ENCODE assay signal across 20 cellular contexts in genomic region chr10:16948335-16948734, GRCh38.
DNase-seq lines count a peak whose midpoint lies in the region; ATAC-seq and TF ChIP-seq lines count a peak whose summit lies in the region.
"Had no signal": no experiment of that assay in that cellular context is flagged by ENCODE, and none has a peak within 500 bp of the region (broad histone marks: within the 10 kb centered on the region; RNA-seq: fewer than 3 reads in every experiment).

No MANE protein-coding gene starts in this region.

- H3K36me3 ChIP-seq in IMR-90 (ENCODE audit: control insufficient read depth, insufficient read depth, low read length) (no peaks in the 10 kb centered on the region), mesendoderm (ENCODE audit: control insufficient read depth, insufficient read depth, low read length) (no peaks in the 10 kb centered on the region), spleen (no peaks in the 10 kb centered on the region)
- H3K36me3 ChIP-seq: HAP-1, suprapubic skin had no signal

- no peak for TF ChIP-seq RAD21 in IMR-90 (IDR thresholded peaks at IDR 0.05; ENCODE audit: low read length)

- H2BK120ac ChIP-seq in IMR-90 (ENCODE audit: low read depth, low read length), result no peak overlapping the region
- no peak overlapping the region for H2BK120ac ChIP-seq in mesendoderm (ENCODE audit: low read depth, low read length)

- H3K79me1 ChIP-seq in IMR-90 (ENCODE audit: low read depth in 1 of 2, low read length in 2 of 2) (no peaks in the 10 kb centered on the region), mesendoderm (ENCODE audit: low read length) (no peaks in the 10 kb centered on the region)

- H3K4ac ChIP-seq in IMR-90 (ENCODE audit: low read depth, low read length), result no peak overlapping the region
- H3K4ac ChIP-seq in mesendoderm (ENCODE audit: low read depth, low read length), result no peak overlapping the region

- no peak overlapping the region for H2BK20ac ChIP-seq in IMR-90 (ENCODE audit: low read depth, low read length)

- no peaks in the 10 kb centered on the region for H3K79me2 ChIP-seq in mesendoderm (ENCODE audit: control insufficient read depth, insufficient read depth, low read length)
- H3K79me2 ChIP-seq: hepatocyte had no signal

- in situ Hi-C loops in IMR-90 (cut with MboI; ENCODE audit: low sequenced_read_pairs), result no loop called here

- H4K8ac ChIP-seq in IMR-90 (ENCODE audit: low read depth in 2 of 2, low read length in 2 of 2) (no peak overlapping the region), mesendoderm (ENCODE audit: low read depth, low read length) (no peak overlapping the region)

- H3K9me3 ChIP-seq in IMR-90 (ENCODE audit: control insufficient read depth, insufficient read depth, low read length), result no peaks in the 10 kb centered on the region
- no peaks in the 10 kb centered on the region for H3K9me3 ChIP-seq in spleen
- H3K9me3 ChIP-seq: HAP-1, suprapubic skin had no signal

- TF ChIP-seq CTCF in IMR-90 (conservative IDR thresholded peaks at IDR 0.05; ENCODE audit: low read depth, low read length) (no peak), spleen (IDR thresholded peaks at IDR 0.05 in 8 of 11, conservative IDR thresholded peaks at IDR 0.05 in 3 of 11) (no peak)

- H3K18ac ChIP-seq in IMR-90 (ENCODE audit: low read depth, low read length) (no peak overlapping the region), mesendoderm (ENCODE audit: low read length) (no peak overlapping the region)

- 100% methylated on average over 6 of the region's 12 CpGs; no CpG with 5 or more reads in 1 of the 2 experiments for WGBS in IMR-90 (ENCODE audit: extremely low coverage in 2 of 2, insufficient read length in 1 of 2), 2 experiments
- WGBS in mesendoderm (ENCODE audit: extremely low coverage, insufficient coverage, low lambda C conversion rate), result no CpG with 5 or more reads among the region's 12 CpGs
- 80 to 94% (median 91%) methylated on average over 12 of the region's 12 CpGs for WGBS in spleen, 5 donors

- dilution Hi-C loops in IMR-90 (cut with HindIII; ENCODE audit: low sequenced_read_pairs, unreplicated experiment), result no loop called here

- ATAC-seq in IMR-90 (ENCODE audit: low read depth), result no peak

- no peak overlapping the region for H3K23ac ChIP-seq in IMR-90 (ENCODE audit: low read depth, low read length)
- no peak overlapping the region for H3K23ac ChIP-seq in mesendoderm (ENCODE audit: low read length)

- no peak overlapping the region for H3K4me3 ChIP-seq in IMR-90 (ENCODE audit: insufficient read depth, low read depth, low read length)
- no peak overlapping the region for H3K4me3 ChIP-seq in mesendoderm (ENCODE audit: low read length)
- H3K4me3 ChIP-seq in spleen, result no peak overlapping the region
- H3K4me3 ChIP-seq: HAP-1, hepatocyte, suprapubic skin had no signal

- CTCF ChIA-PET in IMR-90 (lab: Yijun Ruan, JAX), result no interaction called here

- H3K14ac ChIP-seq in IMR-90 (replicated peaks; ENCODE audit: low read depth, low read length), result peak overlapping the region; percentile 15; the same call in 1 of the 2 replicates

- no peak overlapping the region for H3K4me2 ChIP-seq in IMR-90 (ENCODE audit: low read depth, low read length)
- H3K4me2 ChIP-seq in mesendoderm (ENCODE audit: low read length), result no peak overlapping the region
- H3K4me2 ChIP-seq: hepatocyte had no signal

- H3K56ac ChIP-seq in IMR-90 (ENCODE audit: extremely low read depth, insufficient read depth, low read length), result no peak overlapping the region
- H3K56ac ChIP-seq in mesendoderm (ENCODE audit: low read length), result no peak overlapping the region

- H3K27ac ChIP-seq in IMR-90 (ENCODE audit: insufficient read depth, low read length) (no peak overlapping the region), mesendoderm (ENCODE audit: low read depth, low read length) (no peak overlapping the region), spleen (no peak overlapping the region)
- H3K27ac ChIP-seq: hepatocyte, suprapubic skin had no signal

- H2BK15ac ChIP-seq in IMR-90 (ENCODE audit: low read depth, low read length), result no peak overlapping the region
- H2BK15ac ChIP-seq in mesendoderm (replicated peaks; ENCODE audit: low read depth), result peak overlapping the region; percentile 57

- TF ChIP-seq POLR2A in IMR-90 (IDR thresholded peaks at IDR 0.05; ENCODE audit: low read depth, low read length) (no peak), spleen (IDR thresholded peaks at IDR 0.05) (no peak)

- DNase-seq in activated CD8-positive, alpha-beta memory T cell treated with anti-CD3 and anti-CD28 coated beads for 1 hour (ENCODE audit: extremely low read depth in 1 of 2, low read depth in 1 of 2), result peak; percentile 20 to 30
- DNase-seq in activated CD8-positive, alpha-beta memory T cell treated with anti-CD3 and anti-CD28 coated beads, Interleukin-2, amount 50 U/mL, for 48 hours, result no peak
- DNase-seq in IMR-90, result no peak
- peak; percentile 33 for DNase-seq in activated CD8-positive, alpha-beta memory T cell treated with anti-CD3 and anti-CD28 coated beads, Interleukin-2, amount 50 U/mL, for 4 hours
- DNase-seq in mesendoderm, result peak; percentile 9
- no peak for DNase-seq in DMS 273 treated with DMSO at 0.1 percent for 48 hours (lab: John Stamatoyannopoulos, UW)
- no peak for DNase-seq in NOMO-1 treated with DMSO at 0.1 percent for 48 hours (lab: John Stamatoyannopoulos, UW; ENCODE audit: unreplicated experiment)
- no peak for DNase-seq in spleen
- DNase-seq: endodermal cell, Karpas-422, mammary epithelial cell, NCI-H1092, NCI-H2081 treated with DMSO at 0.1 percent for 48 hours, NCI-H526, OCI-M1, SIG-M5, T1000 had no signal

- intact Hi-C loops in IMR-90 (cut with micrococcal nuclease) (no loop called here), spleen (cut with DNase I; ENCODE audit: low total_unique reads) (no loop called here)

- no peak overlapping the region for H4K5ac ChIP-seq in IMR-90 (ENCODE audit: low read depth, low read length)
- H4K5ac ChIP-seq in mesendoderm (ENCODE audit: low read length), result no peak overlapping the region

- no TSS peak for BruUV-seq in IMR-90 (replicated peaks; lab: Mats Ljungman, UMichigan)

- H3K4me1 ChIP-seq in IMR-90 (ENCODE audit: control insufficient read depth, insufficient read depth, low read length) (peaks cover 18% of the 10 kb centered on the region), mesendoderm (ENCODE audit: control insufficient read depth, low read depth, low read length) (peaks cover 8% of the 10 kb centered on the region), spleen (peaks cover 0 to 29% (median 19%) of the 10 kb centered on the region in 6 donors)

- no peak overlapping the region for H4K91ac ChIP-seq in IMR-90 (ENCODE audit: insufficient read depth, low read depth, low read length)

- H3K27me3 ChIP-seq in IMR-90 (ENCODE audit: control insufficient read depth, insufficient read depth, low read length) (no peaks in the 10 kb centered on the region), mesendoderm (ENCODE audit: insufficient read depth, low read length, poor library complexity) (no peaks in the 10 kb centered on the region), spleen (replicated peaks in 1 of 7) (no peaks in the 10 kb centered on the region)
- H3K27me3 ChIP-seq: hepatocyte, suprapubic skin had no signal

- no peak overlapping the region for H2BK5ac ChIP-seq in IMR-90 (ENCODE audit: low read depth, low read length, poor library complexity, severe bottlenecking)
- no peak overlapping the region for H2BK5ac ChIP-seq in mesendoderm (ENCODE audit: low read length)

- no peak overlapping the region for H2AFZ ChIP-seq in IMR-90 (replicated peaks; ENCODE audit: low read length, poor library complexity)
- H2AFZ ChIP-seq: hepatocyte had no signal

- H2AK9ac ChIP-seq in IMR-90 (replicated peaks; ENCODE audit: low read depth, low read length, poor library complexity), result no peak overlapping the region

- H3K9me1 ChIP-seq in IMR-90 (ENCODE audit: insufficient read depth, low read length), result peaks cover 3% of the 10 kb centered on the region; the same call in 1 of the 2 replicates

- POLR2A ChIA-PET in IMR-90 (lab: Charles Lee; ENCODE audit: unreplicated experiment), result no interaction called here

- peak overlapping the region; percentile 53; the same call in 1 of the 2 replicates for H2AK5ac ChIP-seq in IMR-90 (ENCODE audit: low read depth, low read length)
- H2AK5ac ChIP-seq in mesendoderm (ENCODE audit: low read length), result no peak overlapping the region

- H3K9ac ChIP-seq in IMR-90 (ENCODE audit: low read depth, low read length) (no peak overlapping the region), mesendoderm (ENCODE audit: low read length) (no peak overlapping the region)

- no peaks in the 10 kb centered on the region for H4K20me1 ChIP-seq in IMR-90 (ENCODE audit: insufficient read depth, low read length)

TF ChIP-seq in IMR-90, 13 proteins besides CTCF, POLR2A, EP300 and RAD21:
- TF ChIP-seq RFX5 (IDR thresholded peaks at IDR 0.05; ENCODE audit: low read depth, low read length), result no peak
- no peak for TF ChIP-seq FOS (IDR thresholded peaks at IDR 0.05; ENCODE audit: low read depth, low read length)
- no peak for TF ChIP-seq USF2 (IDR thresholded peaks at IDR 0.05; ENCODE audit: low read depth, low read length)
- no peak for TF ChIP-seq MAZ (IDR thresholded peaks at IDR 0.05; ENCODE audit: borderline replicate concordance, low read depth, low read length)
- TF ChIP-seq SMC3 (IDR thresholded peaks at IDR 0.05; ENCODE audit: low read depth, low read length), result no peak
- no peak for TF ChIP-seq CEBPB (IDR thresholded peaks at IDR 0.05; ENCODE audit: low read depth, low read length)

Comparison
In these comparisons a context has a peak if more than half of its experiments do, and no peak if none do; other contexts are left out.
1. DNase-seq: peak in activated CD8-positive, alpha-beta memory T cell treated with anti-CD3 and anti-CD28 coated beads for 1 hour (2 of 2), activated CD8-positive, alpha-beta memory T cell treated with anti-CD3 and anti-CD28 coated beads, Interleukin-2, amount 50 U/mL, for 4 hours (single experiment) and mesendoderm (single experiment); none in activated CD8-positive, alpha-beta memory T cell treated with anti-CD3 and anti-CD28 coated beads, Interleukin-2, amount 50 U/mL, for 48 hours (single experiment), IMR-90 (single experiment), DMS 273 treated with DMSO at 0.1 percent for 48 hours (single experiment), NOMO-1 treated with DMSO at 0.1 percent for 48 hours (single experiment) and spleen (single experiment).